17 cellular contexts compared by ENCODE assay signal in the genomic region with DNA sequence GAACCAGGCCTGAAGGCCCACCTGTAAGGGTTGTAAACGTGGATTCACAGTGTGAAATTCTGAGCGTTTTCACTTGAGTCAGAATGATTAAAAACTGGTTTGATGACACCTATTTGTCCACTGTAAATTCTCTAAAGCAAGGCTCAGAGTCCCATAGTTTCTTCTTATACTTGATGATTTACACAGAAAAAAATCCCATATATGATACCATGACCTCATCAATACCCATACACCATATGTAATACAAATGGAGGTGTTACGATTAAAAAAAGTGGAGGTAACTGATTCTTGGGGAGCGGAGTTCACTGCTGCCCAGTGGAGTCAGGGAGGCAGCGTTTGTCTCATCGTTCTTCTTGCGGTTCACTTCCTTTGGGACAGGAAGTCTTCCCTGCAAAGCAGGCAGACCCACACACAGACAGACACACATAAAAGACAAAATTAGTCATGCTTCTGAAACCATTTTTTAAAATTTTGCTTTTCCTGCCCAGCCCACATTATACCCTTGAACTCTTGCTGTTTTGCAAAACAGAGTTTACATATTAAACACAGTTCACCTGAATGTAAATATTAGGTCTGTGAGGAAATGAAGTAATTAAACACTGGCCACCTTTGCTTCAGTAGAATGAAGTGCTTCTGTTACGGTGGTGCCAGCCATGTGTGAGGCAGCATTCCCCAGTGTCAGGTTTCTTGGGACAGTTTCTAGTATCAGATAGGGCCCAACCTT. TPM values are rescaled to one million over a fixed set of nuclear protein-coding genes. Genes with fewer than 3 reads are reported as not detected.
DNase-seq lines count a peak whose midpoint lies in the region; ATAC-seq, FAIRE-seq and TF ChIP-seq lines count a peak whose summit lies in the region.
"Had no signal": no experiment of that assay in that cellular context is flagged by ENCODE, and none has a peak within 500 bp of the region (broad histone marks: within the 10 kb centered on the region; RNA-seq: fewer than 3 reads in every experiment).

No MANE protein-coding gene starts in this region.

- no peak overlapping the region for H3K9ac ChIP-seq in SK-N-SH

- H3K36me3 ChIP-seq in pancreas (no peaks in the 10 kb centered on the region), SK-N-SH (replicated peaks in 1 of 2; ENCODE audit: control insufficient read depth in 1 of 2, insufficient read depth in 2 of 2, low read length in 1 of 2) (peaks cover 90 to 96% of the 10 kb centered on the region in 2 experiments)
- H3K36me3 ChIP-seq: right atrium auricular region had no signal

- ATAC-seq in HG03097 (IDR thresholded peaks at IDR 0.05; ENCODE audit: low FRiP score, unreplicated experiment) (peak; percentile 72), pancreas (peak; percentile 73 to 91 (median 90)), HG03432 (IDR thresholded peaks at IDR 0.05; ENCODE audit: unreplicated experiment) (no peak)
- ATAC-seq in activated T-helper 17 cell treated with anti-CD3 and anti-CD28 coated beads, Interleukin-2, amount 50 U/mL, for 72 hours (replicated peaks): peak; percentile 55
- ATAC-seq: activated CD8-positive, alpha-beta memory T cell treated with anti-CD3 and anti-CD28 coated beads, Interleukin-2, amount 10 ng/mL, durations not matched to agents 7 days and 5 days; natural killer cell; Panc1 had no signal

- peak overlapping the region; percentile 76 for H3K27ac Mint-ChIP-seq in activated CD4-positive, alpha-beta T cell treated with anti-CD3 and anti-CD28 coated beads, Interleukin-2, amount 10 ng/mL, durations not matched to agents 7 days and 5 days
- H3K27ac Mint-ChIP-seq in activated T-helper 17 cell treated with anti-CD3 and anti-CD28 coated beads, Interleukin-2, amount 50 U/mL, for 72 hours: no peak overlapping the region
- H3K27ac Mint-ChIP-seq in endothelial cell (ENCODE audit: unreplicated experiment): no peak overlapping the region
- H3K27ac Mint-ChIP-seq: activated CD8-positive, alpha-beta memory T cell treated with anti-CD3 and anti-CD28 coated beads, Interleukin-2, amount 10 ng/mL, durations not matched to agents 7 days and 5 days; activated naive CD8-positive, alpha-beta T cell; endodermal cell; natural killer cell had no signal

- peaks cover 23% of the 10 kb centered on the region for H3K36me3 Mint-ChIP-seq in activated CD4-positive, alpha-beta T cell treated with anti-CD3 and anti-CD28 coated beads, Interleukin-2, amount 10 ng/mL, durations not matched to agents 7 days and 5 days (ENCODE audit: low read depth)
- H3K36me3 Mint-ChIP-seq in activated T-helper 17 cell treated with anti-CD3 and anti-CD28 coated beads, Interleukin-2, amount 50 U/mL, for 72 hours (ENCODE audit: low read depth): no peaks in the 10 kb centered on the region
- H3K36me3 Mint-ChIP-seq in endothelial cell (ENCODE audit: low read depth, unreplicated experiment): peaks cover 11% of the 10 kb centered on the region
- H3K36me3 Mint-ChIP-seq: activated CD8-positive, alpha-beta memory T cell treated with anti-CD3 and anti-CD28 coated beads, Interleukin-2, amount 10 ng/mL, durations not matched to agents 7 days and 5 days; natural killer cell had no signal

- POLR2A ChIA-PET in activated CD4-positive, alpha-beta T cell treated with anti-CD3 and anti-CD28 coated beads, Interleukin-2, amount 10 ng/mL, durations not matched to agents 7 days and 5 days (lab: Charles Lee): no interaction called here
- POLR2A ChIA-PET in SK-N-SH (lab: Yijun Ruan, JAX): no interaction called here

- no peak overlapping the region for H3K4me3 Mint-ChIP-seq in activated CD4-positive, alpha-beta T cell treated with anti-CD3 and anti-CD28 coated beads, Interleukin-2, amount 10 ng/mL, durations not matched to agents 7 days and 5 days
- no peak overlapping the region for H3K4me3 Mint-ChIP-seq in activated T-helper 17 cell treated with anti-CD3 and anti-CD28 coated beads, Interleukin-2, amount 50 U/mL, for 72 hours
- H3K4me3 Mint-ChIP-seq in endothelial cell (ENCODE audit: unreplicated experiment): no peak overlapping the region
- H3K4me3 Mint-ChIP-seq: activated CD8-positive, alpha-beta memory T cell treated with anti-CD3 and anti-CD28 coated beads, Interleukin-2, amount 10 ng/mL, durations not matched to agents 7 days and 5 days; activated naive CD8-positive, alpha-beta T cell; endodermal cell; natural killer cell had no signal

- no peaks in the 10 kb centered on the region for H3K27me3 Mint-ChIP-seq in activated CD4-positive, alpha-beta T cell treated with anti-CD3 and anti-CD28 coated beads, Interleukin-2, amount 10 ng/mL, durations not matched to agents 7 days and 5 days
- H3K27me3 Mint-ChIP-seq in activated T-helper 17 cell treated with anti-CD3 and anti-CD28 coated beads, Interleukin-2, amount 50 U/mL, for 72 hours: peaks cover 6% of the 10 kb centered on the region
- peaks cover 4% of the 10 kb centered on the region for H3K27me3 Mint-ChIP-seq in endothelial cell (ENCODE audit: unreplicated experiment)
- H3K27me3 Mint-ChIP-seq: activated CD8-positive, alpha-beta memory T cell treated with anti-CD3 and anti-CD28 coated beads, Interleukin-2, amount 10 ng/mL, durations not matched to agents 7 days and 5 days; activated naive CD8-positive, alpha-beta T cell had no signal

- 74 to 75% methylated on average over 8 of the region's 8 CpGs for WGBS in pancreas, 2 donors
- WGBS in SK-N-SH (ENCODE audit: low lambda C conversion rate): 88% methylated on average over 8 of the region's 8 CpGs

- no peaks in the 10 kb centered on the region for H3K27me3 ChIP-seq in pancreas
- no peaks in the 10 kb centered on the region for H3K27me3 ChIP-seq in SK-N-SH (ENCODE audit: insufficient read depth)
- H3K27me3 ChIP-seq: right atrium auricular region, tibial nerve had no signal

- H3K27ac ChIP-seq in pancreas (peak overlapping the region in 2 of 4 donors; percentile 12 to 30), SK-N-SH (ENCODE audit: low read depth in 2 of 2, low read length in 1 of 2) (peak overlapping the region in 1 of 2 experiments; percentile 22; a peak in 1 of 4 replicates)
- H3K27ac ChIP-seq: right atrium auricular region, tibial nerve had no signal

- H3K4me1 ChIP-seq in pancreas (peaks cover 4 to 8% (median 8%) of the 10 kb centered on the region in 3 donors), SK-N-SH (ENCODE audit: control insufficient read depth in 1 of 2, insufficient read depth in 2 of 2, low read depth in 1 of 2, low read length in 1 of 2) (peaks cover 2 to 5% of the 10 kb centered on the region in 2 experiments; a peak in 3 of 4 replicates)
- H3K4me1 ChIP-seq: Caco-2 had no signal

- no peak for TF ChIP-seq RAD21 in SK-N-SH (IDR thresholded peaks at IDR 0.05; ENCODE audit: low read length)

- CTCF ChIA-PET in activated CD4-positive, alpha-beta T cell treated with anti-CD3 and anti-CD28 coated beads, Interleukin-2, amount 10 ng/mL, durations not matched to agents 7 days and 5 days (lab: Charles Lee): no interaction called here
- CTCF ChIA-PET in SK-N-SH (lab: Yijun Ruan, JAX): no interaction called here

- no peak for TF ChIP-seq EP300 in SK-N-SH (IDR thresholded peaks at IDR 0.05; ENCODE audit: borderline replicate concordance in 1 of 2, low read depth in 1 of 2, low read length in 1 of 2)

- H3K4me2 ChIP-seq in SK-N-SH: no peak overlapping the region

- H2AFZ ChIP-seq in SK-N-SH (ENCODE audit: low read depth): no peak overlapping the region

- intact Hi-C loops in pancreas (cut with DNase I): no loop called here

- TF ChIP-seq CTCF in pancreas (IDR thresholded peaks at IDR 0.05): no peak
- no peak for TF ChIP-seq CTCF in SK-N-SH (IDR thresholded peaks at IDR 0.05)
- no peak for TF ChIP-seq CTCF in endothelial cell (IDR thresholded peaks at IDR 0.05; ENCODE audit: unreplicated experiment)

- 0 out of 2 replicates have a peak, but pooled peaks cover 10% of the 10 kb centered on the region for H3K79me2 ChIP-seq in SK-N-SH (ENCODE audit: insufficient read depth)

- H3K4me1 Mint-ChIP-seq in activated CD4-positive, alpha-beta T cell treated with anti-CD3 and anti-CD28 coated beads, Interleukin-2, amount 10 ng/mL, durations not matched to agents 7 days and 5 days: peaks cover 31% of the 10 kb centered on the region
- H3K4me1 Mint-ChIP-seq in activated T-helper 17 cell treated with anti-CD3 and anti-CD28 coated beads, Interleukin-2, amount 50 U/mL, for 72 hours: peaks cover 4% of the 10 kb centered on the region
- peaks cover 3% of the 10 kb centered on the region for H3K4me1 Mint-ChIP-seq in endothelial cell (ENCODE audit: unreplicated experiment)

- no peak overlapping the region for H3K4me3 ChIP-seq in pancreas
- H3K4me3 ChIP-seq in SK-N-SH (ENCODE audit: low read depth in 2 of 2, low read length in 1 of 2): no peak overlapping the region; a peak in 1 of 4 replicates
- H3K4me3 ChIP-seq: right atrium auricular region, tibial nerve had no signal

- no peaks in the 10 kb centered on the region for H3K9me3 Mint-ChIP-seq in activated CD4-positive, alpha-beta T cell treated with anti-CD3 and anti-CD28 coated beads, Interleukin-2, amount 10 ng/mL, durations not matched to agents 7 days and 5 days
- H3K9me3 Mint-ChIP-seq in activated T-helper 17 cell treated with anti-CD3 and anti-CD28 coated beads, Interleukin-2, amount 50 U/mL, for 72 hours: no peaks in the 10 kb centered on the region
- H3K9me3 Mint-ChIP-seq in endothelial cell (ENCODE audit: unreplicated experiment): no peaks in the 10 kb centered on the region
- H3K9me3 Mint-ChIP-seq: endodermal cell, natural killer cell had no signal

- no peak for FAIRE-seq in pancreas (lab: Jason Lieb, UNC)

- no peaks in the 10 kb centered on the region for H3K9me3 ChIP-seq in pancreas
- no peaks in the 10 kb centered on the region for H3K9me3 ChIP-seq in SK-N-SH
- H3K9me3 ChIP-seq: Caco-2, right atrium auricular region, tibial nerve had no signal

- peaks cover 3% of the 10 kb centered on the region for H3F3A ChIP-seq in SK-N-SH (replicated peaks; ENCODE audit: insufficient read depth)

- H4K20me1 ChIP-seq in SK-N-SH (ENCODE audit: insufficient read depth): peaks cover 4% of the 10 kb centered on the region; the same call in 1 of the 2 replicates

- DNase-seq in activated CD4-positive, alpha-beta T cell treated with anti-CD3 and anti-CD28 coated beads, Interleukin-2, amount 10 ng/mL, durations not matched to agents 7 days and 5 days: no peak
- DNase-seq in activated CD4-positive, alpha-beta T cell treated with anti-CD3 and anti-CD28 coated beads, Interleukin-2, amount 50 U/mL, for 4 hours: no peak
- DNase-seq in pancreas (no peak), SK-N-SH (no peak), endothelial cell (ENCODE audit: low spot score) (no peak)
- DNase-seq: activated CD8-positive, alpha-beta memory T cell treated with anti-CD3 and anti-CD28 coated beads, Interleukin-2, amount 10 ng/mL, durations not matched to agents 7 days and 5 days; Caco-2; endodermal cell; mammary epithelial cell; natural killer cell had no signal

- no peaks in the 10 kb centered on the region for H3K9me2 ChIP-seq in SK-N-SH

RNA-seq across cellular contexts. Expression of a gene that starts 26.2 kb away (rescaled TPM):
- total RNA-seq in activated CD4-positive, alpha-beta T cell treated with anti-CD3 and anti-CD28 coated beads, Interleukin-2, amount 10 ng/mL, durations not matched to agents 7 days and 5 days: 10 to 100 TPM; 22.8 to 27.3 TPM
- total RNA-seq in activated T-helper 17 cell treated with anti-CD3 and anti-CD28 coated beads, Interleukin-2, amount 50 U/mL, for 72 hours: 10 to 100 TPM in 1 of 2 donors, 1 to 10 TPM in 1; 8.5 to 18.2 TPM
- total RNA-seq in pancreas: 10 to 100 TPM in 1 of 6 donors, 1 to 10 TPM in 5; 2.3 to 19.1 (median 5.0) TPM
- polyA plus RNA-seq in pancreas: 10 to 100 TPM in 1 of 2 donors, 1 to 10 TPM in 1; 3.7 to 10.7 TPM
- 94.4 and 143 TPM in 2 replicates for polyA plus RNA-seq in SK-N-SH (2012; rRNA removed)
- polyA plus RNA-seq in SK-N-SH (2012; cell fraction: cytosol; rRNA removed): 140 and 180 TPM in 2 replicates
- 72.8 and 166 TPM in 2 replicates for polyA plus RNA-seq in SK-N-SH (2012; cell fraction: nucleus; rRNA removed)
- 218 TPM for total RNA-seq in endothelial cell (ENCODE audit: unreplicated experiment)
